ENCODE assay signal across 11 cellular contexts in genomic region chr9:4886698-4887097, GRCh38.
A peak's percentile ranks its signal among the peaks of the same experiment; 100 is the strongest.
DNase-seq lines count a peak whose midpoint lies in the region; ATAC-seq and TF ChIP-seq lines count a peak whose summit lies in the region.
"Had no signal": no experiment of that assay in that cellular context is flagged by ENCODE, and none has a peak within 500 bp of the region (broad histone marks: within the 10 kb centered on the region; RNA-seq: fewer than 3 reads in every experiment).

No MANE protein-coding gene starts in this region.

- H3K27ac ChIP-seq in ectodermal cell (ENCODE audit: insufficient read depth, low read depth, low read length, poor library complexity, severe bottlenecking) (peak overlapping the region; percentile 60), adrenal gland (no peak overlapping the region)

- TF ChIP-seq CTCF in GM10248 (IDR thresholded peaks at IDR 0.05; ENCODE audit: control extremely low read depth, extremely low read depth, low read depth, missing control alignments) (no peak), adrenal gland (IDR thresholded peaks at IDR 0.05) (no peak)

- CTCF ChIA-PET in GM10248 (lab: Yijun Ruan, JAX), result interaction anchor here (0.7 to 1.6 kb wide), 4 partner anchors 9 to 46 kb away, joined by 3 to 5 read pairs (median 3); no protein-coding TSS in a partner anchor

- peaks cover 26% of the 10 kb centered on the region for H3K4me1 ChIP-seq in ectodermal cell (ENCODE audit: control insufficient read depth, insufficient read depth, low read length)
- H3K4me1 ChIP-seq in adrenal gland (replicated peaks in 1 of 2), result no peaks in the 10 kb centered on the region

- intact Hi-C loops in adrenal gland (cut with DNase I), result no loop called here

- TF ChIP-seq POLR2A in adrenal gland (IDR thresholded peaks at IDR 0.05), result no peak

- H3K36me3 ChIP-seq in ectodermal cell (ENCODE audit: control insufficient read depth, insufficient read depth, low read length) (no peaks in the 10 kb centered on the region), adrenal gland (replicated peaks in 1 of 2) (no peaks in the 10 kb centered on the region)

- H3K27me3 ChIP-seq in ectodermal cell (ENCODE audit: control insufficient read depth, insufficient read depth, low read length, poor library complexity, severe bottlenecking), result no peaks in the 10 kb centered on the region
- no peaks in the 10 kb centered on the region for H3K27me3 ChIP-seq in adrenal gland

- ATAC-seq in GM19455 (IDR thresholded peaks at IDR 0.05; ENCODE audit: unreplicated experiment) (peak; percentile 67), HG02981 (IDR thresholded peaks at IDR 0.05; ENCODE audit: unreplicated experiment) (peak; percentile 98)
- ATAC-seq: activated T-cell treated with anti-CD3 and anti-CD28 coated beads, Interleukin-2, amount 50 U/mL, for 72 hours had no signal

- DNase-seq in GM10248 (ENCODE audit: extremely low spot score) (peak; percentile 67), SKM-1 treated with dmso at 0.1 percent for 144 hours (lab: John Stamatoyannopoulos, UW; ENCODE audit: unreplicated experiment) (no peak), mucosa of gallbladder (ENCODE audit: low spot score) (no peak), adrenal gland (no peak), putamen (ENCODE audit: low spot score) (no peak)
- DNase-seq: activated T-cell treated with anti-CD3 and anti-CD28 coated beads, Interleukin-2, amount 50 U/mL, for 72 hours; naive B cell; stimulated activated CD4-positive, alpha-beta T cell treated with anti-CD3 and anti-CD28 coated beads, Interleukin-4, amount 100 ng/mL, for 1 hour had no signal

- no peaks in the 10 kb centered on the region for H3K9me3 ChIP-seq in ectodermal cell (ENCODE audit: control insufficient read depth, low read length)
- H3K9me3 ChIP-seq in adrenal gland (replicated peaks in 1 of 3), result no peaks in the 10 kb centered on the region

- POLR2A ChIA-PET in GM10248 (lab: Yijun Ruan, JAX), result no interaction called here

- no peak overlapping the region for H3K4me3 ChIP-seq in ectodermal cell (ENCODE audit: insufficient read depth, low read depth, low read length)
- no peak overlapping the region for H3K4me3 ChIP-seq in adrenal gland

- 18 to 21% methylated on average over 6 of the region's 6 CpGs for WGBS in ectodermal cell, 2 experiments
- 71 to 80% (median 78%) methylated on average over 6 of the region's 6 CpGs for WGBS in adrenal gland, 4 donors
